12 cellular contexts compared by ENCODE assay signal in genomic region chr10:71771204-71771603, GRCh38. TPM values are rescaled to one million over a fixed set of nuclear protein-coding genes. Genes with fewer than 3 reads are reported as not detected.
A peak's percentile ranks its signal among the peaks of the same experiment; 100 is the strongest.
DNase-seq lines count a peak whose midpoint lies in the region; ATAC-seq and TF ChIP-seq lines count a peak whose summit lies in the region.
"Had no signal": no experiment of that assay in that cellular context is flagged by ENCODE, and none has a peak within 500 bp of the region (broad histone marks: within the 10 kb centered on the region; RNA-seq: fewer than 3 reads in every experiment).

No MANE protein-coding gene starts in this region.

- peak overlapping the region; percentile 58 to 85 (median 74) for H3K4me3 ChIP-seq in stomach
- H3K4me3 ChIP-seq: smooth muscle cell had no signal

- no peaks in the 10 kb centered on the region for H3K9me3 ChIP-seq in stomach

- H3K4me1 Mint-ChIP-seq in IgD-negative memory B cell: peaks cover 61 to 72% (median 64%) of the 10 kb centered on the region in 3 donors
- H3K4me1 Mint-ChIP-seq in activated naive CD8-positive, alpha-beta T cell treated with anti-CD3 and anti-CD28 coated beads for 36 hours: peaks cover 78% of the 10 kb centered on the region

- 21 to 48% (median 29%) methylated on average over 2 of the region's 2 CpGs for WGBS in stomach, 5 donors

- H3K4me1 ChIP-seq in stomach: peaks cover 78 to 97% (median 87%) of the 10 kb centered on the region in 4 donors

- no peak for TF ChIP-seq EP300 in stomach (IDR thresholded peaks at IDR 0.05)

- TF ChIP-seq POLR2A in stomach (IDR thresholded peaks at IDR 0.05): no peak

- H3K36me3 Mint-ChIP-seq in IgD-negative memory B cell: peaks cover 10% of the 10 kb centered on the region
- H3K36me3 Mint-ChIP-seq in activated naive CD8-positive, alpha-beta T cell treated with anti-CD3 and anti-CD28 coated beads for 36 hours: peaks cover 21% of the 10 kb centered on the region
- H3K36me3 Mint-ChIP-seq: brain had no signal

- peak overlapping the region; percentile 56 to 96 (median 88) for H3K4me3 Mint-ChIP-seq in IgD-negative memory B cell
- H3K4me3 Mint-ChIP-seq in activated naive CD8-positive, alpha-beta T cell treated with anti-CD3 and anti-CD28 coated beads for 36 hours: peak overlapping the region; percentile 81

- TF ChIP-seq CTCF in stomach (IDR thresholded peaks at IDR 0.05): no peak

- H3K27me3 ChIP-seq in layer of hippocampus (ENCODE audit: control insufficient read depth, insufficient read depth, low read length) (no peaks in the 10 kb centered on the region), stomach (no peaks in the 10 kb centered on the region)

- H3K27ac ChIP-seq in layer of hippocampus (ENCODE audit: low read depth, low read length): peak overlapping the region; percentile 93
- H3K27ac ChIP-seq in stomach: peak overlapping the region; percentile 88 to 93 (median 90)

- H3K9me3 Mint-ChIP-seq in IgD-negative memory B cell: no peaks in the 10 kb centered on the region
- no peaks in the 10 kb centered on the region for H3K9me3 Mint-ChIP-seq in activated naive CD8-positive, alpha-beta T cell treated with anti-CD3 and anti-CD28 coated beads for 36 hours
- H3K9me3 Mint-ChIP-seq: brain had no signal

- peak overlapping the region; percentile 79 to 99 (median 94) for H3K27ac Mint-ChIP-seq in IgD-negative memory B cell
- H3K27ac Mint-ChIP-seq in activated naive CD8-positive, alpha-beta T cell treated with anti-CD3 and anti-CD28 coated beads for 36 hours: peak overlapping the region; percentile 93

- DNase-seq in activated naive CD8-positive, alpha-beta T cell treated with anti-CD3 and anti-CD28 coated beads for 36 hours: no peak
- DNase-seq in stomach (peak; percentile 39), HuH-7 (ENCODE audit: low spot score) (no peak), NOMO-1 (lab: John Stamatoyannopoulos, UW; ENCODE audit: unreplicated experiment in 2 of 2) (no peak), DMS 273 (lab: John Stamatoyannopoulos, UW; ENCODE audit: unreplicated experiment) (no peak), sciatic nerve (ENCODE audit: low spot score) (no peak)
- DNase-seq: NCI-H69 had no signal

- intact Hi-C loops in stomach (cut with DNase I; ENCODE audit: low total_unique reads) (no loop called here), sciatic nerve (cut with DNase I) (loop anchor here (5.0 kb wide), 1 partner anchor 54 kb away; the partner anchor contains the start of gene C10orf105)

- no peaks in the 10 kb centered on the region for H3K27me3 Mint-ChIP-seq in IgD-negative memory B cell
- no peaks in the 10 kb centered on the region for H3K27me3 Mint-ChIP-seq in activated naive CD8-positive, alpha-beta T cell treated with anti-CD3 and anti-CD28 coated beads for 36 hours

- no peaks in the 10 kb centered on the region for H3K36me3 ChIP-seq in stomach

- ATAC-seq in sciatic nerve: no peak

RNA-seq across cellular contexts. Expression of gene VSIR, which starts 2.1 kb away (rescaled TPM):
- polyA plus RNA-seq in IgD-negative memory B cell (73.6 TPM), stomach (10 to 100 TPM; 14.2 to 21.7 (median 15.9) TPM)
- 10 to 100 TPM; 41.4 to 47.3 TPM for total RNA-seq in activated naive CD8-positive, alpha-beta T cell treated with anti-CD3 and anti-CD28 coated beads for 36 hours
- total RNA-seq in stomach (100 to 1,000 TPM in 1 of 5 donors, 10 to 100 TPM in 4; 14.7 to 103 (median 16.5) TPM), sciatic nerve (171 TPM)

RNA-seq across cellular contexts. Expression of gene C10orf105, which starts 51.6 kb away (rescaled TPM):
- not detected for polyA plus RNA-seq in IgD-negative memory B cell
- under 1 TPM; 0.24 to 0.41 TPM for total RNA-seq in activated naive CD8-positive, alpha-beta T cell treated with anti-CD3 and anti-CD28 coated beads for 36 hours
- not detected for total RNA-seq in stomach
- polyA plus RNA-seq in stomach: under 1 TPM in 1 of 3 donors, not detected in 2; 0.03 TPM
- total RNA-seq in sciatic nerve: 0.53 TPM
- total RNA-seq: LHCN-M2 had no signal
- polyA plus RNA-seq: smooth muscle cell had no signal
